Comparison of ENCODE assay signal across 1 cellular context in genomic region chr19:10112895-10113591, GRCh38.
TF ChIP-seq lines count a peak whose summit lies in the region.

No MANE protein-coding gene starts in this region.

TF ChIP-seq in SK-N-SH, 30 proteins besides CTCF, POLR2A, EP300 and RAD21 (continued from another document):
- TF ChIP-seq JUND (IDR thresholded peaks at IDR 0.05) (0 out of 2 replicates have a peak, but pooled peaks have one; percentile 12), SIN3A (IDR thresholded peaks at IDR 0.05; ENCODE audit: borderline replicate concordance, low read depth, low read length) (peak; percentile 8; the same call in 1 of the 2 replicates), SMC3 (IDR thresholded peaks at IDR 0.05; ENCODE audit: low read depth, low read length) (0 out of 2 replicates have a peak, but pooled peaks have one; percentile 13)
